ENCODE assay signal across 20 cellular contexts in the genomic region with DNA sequence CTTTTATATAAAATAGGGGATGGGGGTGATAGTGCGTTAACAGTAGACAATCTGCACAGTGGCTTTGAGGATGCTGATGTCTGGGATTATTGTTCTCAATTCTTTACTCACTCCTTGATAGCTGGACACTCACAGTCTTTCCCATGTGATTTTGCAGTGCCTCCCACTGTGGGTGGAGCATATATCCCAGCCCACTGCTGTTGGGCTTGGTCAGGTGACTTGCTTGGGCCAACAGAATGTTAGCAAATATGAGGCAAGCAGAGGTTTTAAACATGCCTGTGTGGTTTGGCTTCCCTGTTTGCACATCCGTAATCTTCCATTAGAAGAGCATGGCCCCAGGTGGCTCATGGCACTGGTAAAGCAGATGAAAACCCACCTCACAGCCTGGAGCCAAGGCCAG. TPM values are rescaled to one million over a fixed set of nuclear protein-coding genes. Genes with fewer than 3 reads are reported as not detected.
DNase-seq lines count a peak whose midpoint lies in the region; ATAC-seq and TF ChIP-seq lines count a peak whose summit lies in the region.
"Had no signal": no experiment of that assay in that cellular context is flagged by ENCODE, and none has a peak within 500 bp of the region (broad histone marks: within the 10 kb centered on the region; RNA-seq: fewer than 3 reads in every experiment).

No MANE protein-coding gene starts in this region.

- no peak overlapping the region for H3K27ac ChIP-seq in mesendoderm (ENCODE audit: low read depth, low read length)
- no peak overlapping the region for H3K27ac ChIP-seq in esophagus squamous epithelium
- H3K27ac ChIP-seq in heart right ventricle = no peak overlapping the region
- H3K27ac ChIP-seq: BLaER1 treated with 17β-estradiol and CSF1 and Interleukin-3, amounts not matched to agents 10 nM and 100 nM; HL-60 had no signal

- no peak overlapping the region for H4K5ac ChIP-seq in mesendoderm (ENCODE audit: low read length)

- H4K8ac ChIP-seq in mesendoderm (ENCODE audit: low read depth, low read length) = no peak overlapping the region

- no peaks in the 10 kb centered on the region for H3K79me2 ChIP-seq in mesendoderm (ENCODE audit: control insufficient read depth, insufficient read depth, low read length)

- POLR2A ChIA-PET in Caco-2 (lab: Charles Lee) = no interaction called here
- POLR2A ChIA-PET in WTC11 (lab: Charles Lee) = no interaction called here

- H3K56ac ChIP-seq in mesendoderm (ENCODE audit: low read length) = no peak overlapping the region

- H3K27me3 ChIP-seq in Caco-2 (replicated peaks; ENCODE audit: control insufficient read depth, insufficient read depth, low read length) (no peaks in the 10 kb centered on the region), mesendoderm (ENCODE audit: insufficient read depth, low read length, poor library complexity) (no peaks in the 10 kb centered on the region), esophagus squamous epithelium (no peaks in the 10 kb centered on the region), heart right ventricle (peaks cover 0 to 9% (median 0%) of the 10 kb centered on the region in 7 donors)
- H3K27me3 ChIP-seq: BLaER1 treated with 17β-estradiol and CSF1 and Interleukin-3, amounts not matched to agents 10 nM and 100 nM had no signal

- H3K27me3 Mint-ChIP-seq in Caco-2 (ENCODE audit: insufficient read depth, unreplicated experiment) (peaks cover 7% of the 10 kb centered on the region), WTC11 (ENCODE audit: low read depth) (no peaks in the 10 kb centered on the region)

- H3K36me3 ChIP-seq in Caco-2 (ENCODE audit: control insufficient read depth, insufficient read depth, low read length) = no peaks in the 10 kb centered on the region
- H3K36me3 ChIP-seq in mesendoderm (ENCODE audit: control insufficient read depth, insufficient read depth, low read length) = no peaks in the 10 kb centered on the region
- H3K36me3 ChIP-seq in esophagus squamous epithelium = no peaks in the 10 kb centered on the region
- H3K36me3 ChIP-seq in heart right ventricle = no peaks in the 10 kb centered on the region
- H3K36me3 ChIP-seq: BLaER1 treated with 17β-estradiol and CSF1 and Interleukin-3, amounts not matched to agents 10 nM and 100 nM had no signal

- peak; percentile 8 to 38 for DNase-seq in Caco-2
- peak; percentile 15 for DNase-seq in HT1080 (ENCODE audit: low read depth)
- no peak for DNase-seq in WTC11 (ENCODE audit: low spot score)
- DNase-seq in mesendoderm = peak; percentile 14
- no peak for DNase-seq in esophagus squamous epithelium (lab: John Stamatoyannopoulos, UW)
- no peak for DNase-seq in GOT3 (lab: John Stamatoyannopoulos, UW)
- no peak for DNase-seq in heart right ventricle
- DNase-seq: CD4-positive, alpha-beta memory T cell; DMS153; H9; NCI-H1417; NCI-H187 treated with DMSO at 0.1 percent for 48 hours; NCI-H510A; NCI-H748 treated with DMSO at 0.1 percent for 48 hours; NK-92 treated with Interleukin-12 subunit alpha and Interleukin-12 subunit beta, amount 100 ng/mL, for 24 hours had no signal

- H3K4me1 Mint-ChIP-seq in Caco-2 (ENCODE audit: low read depth, unreplicated experiment) (no peaks in the 10 kb centered on the region), WTC11 (peaks cover 5% of the 10 kb centered on the region; the same call in 1 of the 2 replicates)
- H3K4me1 Mint-ChIP-seq: CD4-positive, alpha-beta memory T cell had no signal

- CTCF ChIA-PET in Caco-2 (lab: Charles Lee) (no interaction called here), WTC11 (lab: Charles Lee) (no interaction called here)

- no peak overlapping the region for H3K4ac ChIP-seq in mesendoderm (ENCODE audit: low read depth, low read length)

- no peak overlapping the region for H2BK5ac ChIP-seq in mesendoderm (ENCODE audit: low read length)

- H3K9me3 ChIP-seq in Caco-2 = no peaks in the 10 kb centered on the region
- no peaks in the 10 kb centered on the region for H3K9me3 ChIP-seq in esophagus squamous epithelium
- no peaks in the 10 kb centered on the region for H3K9me3 ChIP-seq in heart right ventricle
- H3K9me3 ChIP-seq: BLaER1 treated with 17β-estradiol and CSF1 and Interleukin-3, amounts not matched to agents 10 nM and 100 nM had no signal

- H3K4me1 ChIP-seq in Caco-2 = peaks cover 4% of the 10 kb centered on the region; the same call in 1 of the 2 replicates
- no peaks in the 10 kb centered on the region for H3K4me1 ChIP-seq in mesendoderm (ENCODE audit: control insufficient read depth, low read depth, low read length)
- H3K4me1 ChIP-seq in esophagus squamous epithelium = no peaks in the 10 kb centered on the region
- no peaks in the 10 kb centered on the region for H3K4me1 ChIP-seq in heart right ventricle
- H3K4me1 ChIP-seq: BLaER1 treated with 17β-estradiol and CSF1 and Interleukin-3, amounts not matched to agents 10 nM and 100 nM had no signal

- H3K9me3 Mint-ChIP-seq in Caco-2 (ENCODE audit: unreplicated experiment) = no peaks in the 10 kb centered on the region
- H3K9me3 Mint-ChIP-seq in WTC11 = no peaks in the 10 kb centered on the region
- H3K9me3 Mint-ChIP-seq: CD4-positive, alpha-beta memory T cell; H9 had no signal

- TF ChIP-seq CTCF in Caco-2 (IDR thresholded peaks at IDR 0.05; ENCODE audit: insufficient read depth in 1 of 2, low read depth in 1 of 2, low read length in 1 of 2, severe bottlenecking in 1 of 2, unreplicated experiment in 1 of 2) = no peak
- no peak for TF ChIP-seq CTCF in WTC11 (IDR thresholded peaks at IDR 0.05)
- TF ChIP-seq CTCF in esophagus squamous epithelium (IDR thresholded peaks at IDR 0.05) = no peak
- no peak for TF ChIP-seq CTCF in heart right ventricle (IDR thresholded peaks at IDR 0.05)

- H3K27ac Mint-ChIP-seq in Caco-2 (ENCODE audit: unreplicated experiment) (no peak overlapping the region), WTC11 (0 out of 2 replicates have a peak overlapping the region, but pooled peaks have one; percentile 67)
- H3K27ac Mint-ChIP-seq: CD4-positive, alpha-beta memory T cell had no signal

- intact Hi-C loops in Caco-2 (cut with micrococcal nuclease; ENCODE audit: unreplicated experiment) (no loop called here), esophagus squamous epithelium (cut with DNase I) (no loop called here), heart right ventricle (cut with DNase I) (no loop called here)

- H3K9ac ChIP-seq in mesendoderm (ENCODE audit: low read length) = no peak overlapping the region
- H3K9ac ChIP-seq: BLaER1 treated with 17β-estradiol and CSF1 and Interleukin-3, amounts not matched to agents 10 nM and 100 nM had no signal

- H3K23ac ChIP-seq in mesendoderm (ENCODE audit: low read length) = no peak overlapping the region

- no peak overlapping the region for H3K18ac ChIP-seq in mesendoderm (ENCODE audit: low read length)

- no peak overlapping the region for H3K4me3 Mint-ChIP-seq in Caco-2 (ENCODE audit: unreplicated experiment)
- H3K4me3 Mint-ChIP-seq in WTC11 = no peak overlapping the region
- H3K4me3 Mint-ChIP-seq: CD4-positive, alpha-beta memory T cell; H9 had no signal

- H3K4me3 ChIP-seq in Caco-2 (ENCODE audit: low read depth, low read length) = no peak overlapping the region
- no peak overlapping the region for H3K4me3 ChIP-seq in mesendoderm (ENCODE audit: low read length)
- H3K4me3 ChIP-seq in esophagus squamous epithelium = no peak overlapping the region
- H3K4me3 ChIP-seq in heart right ventricle = no peak overlapping the region
- H3K4me3 ChIP-seq: BLaER1 treated with 17β-estradiol and CSF1 and Interleukin-3, amounts not matched to agents 10 nM and 100 nM had no signal

- no peak overlapping the region for H2AK5ac ChIP-seq in mesendoderm (ENCODE audit: low read length)

- ATAC-seq in WTC11 (peak; percentile 58), HG02885 (IDR thresholded peaks at IDR 0.05; ENCODE audit: poor library complexity, unreplicated experiment) (no peak), heart right ventricle (no peak)

- no peak overlapping the region for H2BK15ac ChIP-seq in mesendoderm (replicated peaks; ENCODE audit: low read depth)

- no peak overlapping the region for H2BK120ac ChIP-seq in mesendoderm (ENCODE audit: low read depth, low read length)

- WGBS in mesendoderm (ENCODE audit: extremely low coverage, insufficient coverage, low lambda C conversion rate) = no CpG with 5 or more reads among the region's 2 CpGs
- 81 to 100% methylated on average over 1 to 2 of the region's 2 CpGs for WGBS in esophagus squamous epithelium, 2 donors
- 91 to 94% methylated on average over 2 of the region's 2 CpGs for WGBS in heart right ventricle, 2 donors

- no peak overlapping the region for H3K4me2 ChIP-seq in mesendoderm (ENCODE audit: low read length)
- H3K4me2 ChIP-seq: BLaER1 treated with 17β-estradiol and CSF1 and Interleukin-3, amounts not matched to agents 10 nM and 100 nM had no signal

- no peaks in the 10 kb centered on the region for H3K36me3 Mint-ChIP-seq in Caco-2 (ENCODE audit: insufficient read depth, unreplicated experiment)
- H3K36me3 Mint-ChIP-seq in WTC11 = no peaks in the 10 kb centered on the region
- H3K36me3 Mint-ChIP-seq: CD4-positive, alpha-beta memory T cell had no signal

- BruUV-seq in Caco-2 (replicated peaks; lab: Mats Ljungman, UMichigan) = no TSS peak

- no peaks in the 10 kb centered on the region for H3K79me1 ChIP-seq in mesendoderm (ENCODE audit: low read length)

- TF ChIP-seq POLR2A in esophagus squamous epithelium (IDR thresholded peaks at IDR 0.05) = no peak

TF ChIP-seq in WTC11, 78 proteins besides CTCF, POLR2A, EP300 and RAD21 (continues in another document):
- TF ChIP-seq, protein P1, sequence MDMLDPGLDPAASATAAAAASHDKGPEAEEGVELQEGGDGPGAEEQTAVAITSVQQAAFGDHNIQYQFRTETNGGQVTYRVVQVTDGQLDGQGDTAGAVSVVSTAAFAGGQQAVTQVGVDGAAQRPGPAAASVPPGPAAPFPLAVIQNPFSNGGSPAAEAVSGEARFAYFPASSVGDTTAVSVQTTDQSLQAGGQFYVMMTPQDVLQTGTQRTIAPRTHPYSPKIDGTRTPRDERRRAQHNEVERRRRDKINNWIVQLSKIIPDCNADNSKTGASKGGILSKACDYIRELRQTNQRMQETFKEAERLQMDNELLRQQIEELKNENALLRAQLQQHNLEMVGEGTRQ (CRISPR knock-in tag; IDR thresholded peaks at IDR 0.05) = peak; percentile 53

RNA-seq across cellular contexts. Expression of a gene that starts 46.5 kb away (rescaled TPM):
- total RNA-seq in Caco-2 (2022) = not detected in 2 replicates
- total RNA-seq in HT1080 (2014; rRNA removed; shearing (Covaris generic)) = not detected in 2 replicates
- not detected in 2 replicates for polyA plus RNA-seq in HT1080 (2015; cell fraction: cytosol; rRNA removed)
- polyA plus RNA-seq in HT1080 (2015; cell fraction: nucleus; rRNA removed) = not detected in 2 replicates
- total RNA-seq in WTC11 (2021) = not detected in 3 replicates
- not detected for polyA plus RNA-seq in mesendoderm (2013, experiment 1 of 2)
- polyA plus RNA-seq in mesendoderm (2013, experiment 2 of 2) = not detected
- total RNA-seq in esophagus squamous epithelium = 10 to 100 TPM in 2 of 4 donors, 1 to 10 TPM in 1, under 1 TPM in 1; 0.19 to 66.8 (median 7.1) TPM
- total RNA-seq in heart right ventricle = 1 to 10 TPM in 7 of 10 donors, under 1 TPM in 3; 0.28 to 2.6 (median 1.6) TPM
- under 1 TPM; 0.22 to 0.72 TPM for polyA plus RNA-seq in heart right ventricle
- total RNA-seq: CD4-positive, alpha-beta memory T cell; G401; H9; T-helper 1 cell treated with Interleukin-12 subunit alpha and Interleukin-12 subunit beta and Interleukin-4 antibody, amounts not matched to agents 30 ng/mL and 1 ng/mL, for 36 hours had no signal
- polyA plus RNA-seq: CD4-positive, alpha-beta memory T cell had no signal

Comparison
In these comparisons a context has a peak if more than half of its experiments do, and no peak if none do; other contexts are left out.
1. DNase-seq: peak in Caco-2 (2 of 2), HT1080 (single experiment) and mesendoderm (single experiment); none in WTC11 (single experiment), esophagus squamous epithelium (single experiment), GOT3 (single experiment) and heart right ventricle (0 of 2).